ENCODE assay signal across 24 cellular contexts in genomic region chr1:12338017-12338416, GRCh38.
A peak's percentile ranks its signal among the peaks of the same experiment; 100 is the strongest.
DNase-seq lines count a peak whose midpoint lies in the region; ATAC-seq and TF ChIP-seq lines count a peak whose summit lies in the region.
"Had no signal": no experiment of that assay in that cellular context is flagged by ENCODE, and none has a peak within 500 bp of the region (broad histone marks: within the 10 kb centered on the region; RNA-seq: fewer than 3 reads in every experiment).

No MANE protein-coding gene starts in this region.

- peak overlapping the region; percentile 60 to 65 for H3K27ac ChIP-seq in tibial artery
- no peak overlapping the region for H3K27ac ChIP-seq in upper lobe of right lung
- H3K27ac ChIP-seq: KMS-11, suprapubic skin had no signal

- H3K9me3 Mint-ChIP-seq in brain (no peaks in the 10 kb centered on the region), nephron (no peaks in the 10 kb centered on the region)
- H3K9me3 Mint-ChIP-seq in activated CD4-positive, alpha-beta T cell treated with anti-CD3 and anti-CD28 coated beads, Interleukin-2, amount 10 ng/mL, durations not matched to agents 24 days and 14 days, result no peaks in the 10 kb centered on the region
- H3K9me3 Mint-ChIP-seq: activated naive CD4-positive, alpha-beta T cell treated with anti-CD3 and anti-CD28 coated beads for 36 hours; effector memory CD8-positive, alpha-beta T cell; naive thymus-derived CD8-positive, alpha-beta T cell had no signal

- in situ Hi-C loops in ACHN (cut with HindIII; ENCODE audit: low pct_ligation_motif_present, low pct_unique_long_range_greater_than_20kb, low sequenced_read_pairs), result no loop called here

- H3K27me3 Mint-ChIP-seq in brain (no peaks in the 10 kb centered on the region), nephron (ENCODE audit: low read depth) (no peaks in the 10 kb centered on the region)
- H3K27me3 Mint-ChIP-seq in activated CD4-positive, alpha-beta T cell treated with anti-CD3 and anti-CD28 coated beads, Interleukin-2, amount 10 ng/mL, durations not matched to agents 24 days and 14 days, result no peaks in the 10 kb centered on the region
- H3K27me3 Mint-ChIP-seq: effector memory CD8-positive, alpha-beta T cell; naive thymus-derived CD8-positive, alpha-beta T cell had no signal

- intact Hi-C loops in Right ventricle myocardium superior (cut with DNase I) (no loop called here), tibial artery (cut with DNase I; ENCODE audit: low total_unique reads) (no loop called here), upper lobe of right lung (cut with DNase I) (no loop called here)
- intact Hi-C loops in activated CD4-positive, alpha-beta T cell treated with anti-CD3 and anti-CD28 coated beads, Interleukin-2, amount 10 ng/mL, durations not matched to agents 24 days and 14 days (cut with micrococcal nuclease), result no loop called here

- H3K36me3 Mint-ChIP-seq in brain, result peaks cover 65% of the 10 kb centered on the region
- H3K36me3 Mint-ChIP-seq in nephron (ENCODE audit: low read depth), result peaks cover 57% of the 10 kb centered on the region
- peaks cover 64% of the 10 kb centered on the region for H3K36me3 Mint-ChIP-seq in activated CD4-positive, alpha-beta T cell treated with anti-CD3 and anti-CD28 coated beads, Interleukin-2, amount 10 ng/mL, durations not matched to agents 24 days and 14 days (ENCODE audit: low read depth)

- H3K27me3 ChIP-seq in tibial artery (no peaks in the 10 kb centered on the region), upper lobe of right lung (no peaks in the 10 kb centered on the region)
- H3K27me3 ChIP-seq: esophagus squamous epithelium, ovary, sigmoid colon, suprapubic skin had no signal

- peaks cover 30 to 41% (median 34%) of the 10 kb centered on the region in 3 donors for H3K36me3 ChIP-seq in tibial artery
- peaks cover 44% of the 10 kb centered on the region for H3K36me3 ChIP-seq in upper lobe of right lung
- H3K36me3 ChIP-seq: ovary had no signal

- ATAC-seq in Right ventricle myocardium superior (ENCODE audit: poor library complexity) (peak; percentile 74), upper lobe of right lung (no peak)
- ATAC-seq: effector memory CD8-positive, alpha-beta T cell; GM12878; left colon; naive thymus-derived CD8-positive, alpha-beta T cell had no signal

- peak overlapping the region in 1 of 5 experiments; percentile 17 for H3K4me3 Mint-ChIP-seq in brain
- peak overlapping the region in 1 of 3 experiments; percentile 20 for H3K4me3 Mint-ChIP-seq in nephron
- H3K4me3 Mint-ChIP-seq in activated CD4-positive, alpha-beta T cell treated with anti-CD3 and anti-CD28 coated beads, Interleukin-2, amount 10 ng/mL, durations not matched to agents 24 days and 14 days, result no peak overlapping the region
- H3K4me3 Mint-ChIP-seq: activated naive CD4-positive, alpha-beta T cell treated with anti-CD3 and anti-CD28 coated beads for 36 hours; effector memory CD8-positive, alpha-beta T cell; naive thymus-derived CD8-positive, alpha-beta T cell had no signal

- H3K4me3 ChIP-seq in tibial artery, result no peak overlapping the region
- H3K4me3 ChIP-seq in upper lobe of right lung, result no peak overlapping the region
- H3K4me3 ChIP-seq: esophagus squamous epithelium, GM12878, ovary, sigmoid colon, suprapubic skin had no signal

- H3K9me3 ChIP-seq in tibial artery, result no peaks in the 10 kb centered on the region
- H3K9me3 ChIP-seq in upper lobe of right lung, result no peaks in the 10 kb centered on the region
- H3K9me3 ChIP-seq: esophagus squamous epithelium, ovary, sigmoid colon, suprapubic skin had no signal

- TF ChIP-seq CTCF in brain (conservative IDR thresholded peaks at IDR 0.05) (no peak), nephron (IDR thresholded peaks at IDR 0.05; ENCODE audit: unreplicated experiment in 3 of 3) (no peak), tibial artery (IDR thresholded peaks at IDR 0.05) (no peak), upper lobe of right lung (IDR thresholded peaks at IDR 0.05) (no peak)

- DNase-seq in Right ventricle myocardium superior (no peak), tibial artery (no peak), ACHN (no peak), upper lobe of right lung (no peak)
- no peak for DNase-seq in activated CD4-positive, alpha-beta T cell treated with anti-CD3 and anti-CD28 coated beads, Interleukin-2, amount 10 ng/mL, durations not matched to agents 24 days and 14 days
- DNase-seq: activated CD4-positive, alpha-beta T cell treated with anti-CD3 and anti-CD28 coated beads for 4 hours; activated naive CD4-positive, alpha-beta T cell treated with anti-CD3 and anti-CD28 coated beads for 36 hours; activated T-cell treated with anti-CD3 and anti-CD28 coated beads, Interleukin-2, amount 50 U/mL, for 48 hours; AML-193; DMS79 treated with DMSO at 0.1 percent for 48 hours; effector memory CD8-positive, alpha-beta T cell; esophagus squamous epithelium; left colon; mesendoderm; naive thymus-derived CD8-positive, alpha-beta T cell; NCI-H2081; NCI-H446 treated with DMSO at 0.1 percent for 48 hours; ovary; sigmoid colon had no signal

- H3K4me1 Mint-ChIP-seq in brain, result peaks cover 76% of the 10 kb centered on the region
- H3K4me1 Mint-ChIP-seq in nephron, result peaks cover 70% of the 10 kb centered on the region
- peaks cover 16% of the 10 kb centered on the region for H3K4me1 Mint-ChIP-seq in activated CD4-positive, alpha-beta T cell treated with anti-CD3 and anti-CD28 coated beads, Interleukin-2, amount 10 ng/mL, durations not matched to agents 24 days and 14 days

- H3K27ac Mint-ChIP-seq in brain (peak overlapping the region in 4 of 5 experiments; percentile 39 to 86 (median 68)), nephron (peak overlapping the region; percentile 93 to 96 (median 95))
- no peak overlapping the region for H3K27ac Mint-ChIP-seq in activated CD4-positive, alpha-beta T cell treated with anti-CD3 and anti-CD28 coated beads, Interleukin-2, amount 10 ng/mL, durations not matched to agents 24 days and 14 days
- H3K27ac Mint-ChIP-seq: activated naive CD4-positive, alpha-beta T cell treated with anti-CD3 and anti-CD28 coated beads for 36 hours had no signal

- peaks cover 0 to 53% (median 25%) of the 10 kb centered on the region in 4 donors for H3K4me1 ChIP-seq in tibial artery
- H3K4me1 ChIP-seq in upper lobe of right lung, result peaks cover 15% of the 10 kb centered on the region
